8 cellular contexts compared by ENCODE assay signal in genomic region chr1:76867342-76868130, GRCh38. TPM values are rescaled to one million over a fixed set of nuclear protein-coding genes. Genes with fewer than 3 reads are reported as not detected.
DNase-seq lines count a peak whose midpoint lies in the region; ATAC-seq and TF ChIP-seq lines count a peak whose summit lies in the region.

ST6GALNAC5 (plus strand) TSS chr1:76867480.

- no peak within 1 kb of the TSS for H3K9ac ChIP-seq in PC-3 (ENCODE audit: low read length)

- intact Hi-C loops in PC-3 (cut with micrococcal nuclease) (loop anchor here (1.0 kb wide), 1 partner anchor 164 kb away; no protein-coding TSS in a partner anchor), dorsolateral prefrontal cortex (cut with DNase I) (no loop called here)

- WGBS in urinary bladder, result under 1% methylated on average over 50 of the region's 50 CpGs

- TF ChIP-seq CTCF in PC-3 (conservative IDR thresholded peaks at IDR 0.05; ENCODE audit: low read depth, low read length), result no peak
- TF ChIP-seq CTCF in dorsolateral prefrontal cortex (IDR thresholded peaks at IDR 0.05 in 54 of 56, conservative IDR thresholded peaks at IDR 0.05 in 2 of 56; ENCODE audit: low read depth in 1 of 56, partially characterized antibody in 56 of 56), result peak in 6 of 56 donors; percentile 4 to 29 (median 15)
- TF ChIP-seq CTCF in mesothelial cell of epicardium (IDR thresholded peaks at IDR 0.05; ENCODE audit: unreplicated experiment), result no peak

- H3K27me3 ChIP-seq in PC-3 (ENCODE audit: low read length) (peaks cover 70% of the 10 kb centered on the region), dorsolateral prefrontal cortex (peaks cover 0 to 8% (median 0%) of the 10 kb centered on the region in 45 donors)

- peak; percentile 82 for ATAC-seq in PC-3
- no peak for ATAC-seq in HG03439 (IDR thresholded peaks at IDR 0.05; ENCODE audit: unreplicated experiment)
- no peak for ATAC-seq in GM21786 (IDR thresholded peaks at IDR 0.05; ENCODE audit: unreplicated experiment)

- no peaks in the 10 kb centered on the region for H3K9me3 ChIP-seq in PC-3 (ENCODE audit: low read length)

- H3K27ac ChIP-seq in PC-3 (ENCODE audit: low read length), result no peak within 1 kb of the TSS
- peak within 1 kb of the TSS in 56 of 59 donors; percentile 25 to 87 (median 68) for H3K27ac ChIP-seq in dorsolateral prefrontal cortex
- no peak within 1 kb of the TSS for H3K27ac ChIP-seq in urinary bladder (ENCODE audit: low read depth)

- H3K36me3 ChIP-seq in PC-3 (ENCODE audit: low read depth, low read length) (no peaks in the 10 kb centered on the region), urinary bladder (ENCODE audit: insufficient read depth) (no peaks in the 10 kb centered on the region)

- CTCF ChIA-PET in PC-3 (lab: Charles Lee), result no interaction called here

- peak within 1 kb of the TSS; percentile 56 for H3K27ac Mint-ChIP-seq in mesothelial cell of epicardium

- H3K36me3 Mint-ChIP-seq in mesothelial cell of epicardium, result no peaks in the 10 kb centered on the region

- no TSS peak for BruUV-seq in PC-3 (replicated peaks; lab: Mats Ljungman, UMichigan)

- H3K79me2 ChIP-seq in PC-3 (ENCODE audit: low read length), result no peaks in the 10 kb centered on the region

- H3K4me1 Mint-ChIP-seq in mesothelial cell of epicardium, result peaks cover 37% of the 10 kb centered on the region

- H3K4me1 ChIP-seq in PC-3 (ENCODE audit: insufficient read depth, low read length) (peaks cover 11% of the 10 kb centered on the region), urinary bladder (ENCODE audit: insufficient read depth) (no peaks in the 10 kb centered on the region)

- peak within 1 kb of the TSS; percentile 89 for H3K4me3 Mint-ChIP-seq in mesothelial cell of epicardium

- no peaks in the 10 kb centered on the region for H3K9me2 ChIP-seq in PC-3 (replicated peaks; ENCODE audit: low read length)

- peaks cover 72% of the 10 kb centered on the region for H3K27me3 Mint-ChIP-seq in mesothelial cell of epicardium (ENCODE audit: low read depth)

- H3K9me3 Mint-ChIP-seq in mesothelial cell of epicardium, result no peaks in the 10 kb centered on the region

- peak within 1 kb of the TSS; percentile 78 for H3K4me3 ChIP-seq in PC-3 (ENCODE audit: low read length)
- peak within 1 kb of the TSS; percentile 53 to 83 (median 69) for H3K4me3 ChIP-seq in dorsolateral prefrontal cortex
- H3K4me3 ChIP-seq in urinary bladder (ENCODE audit: low read depth, low read length), result peak within 1 kb of the TSS; percentile 45

- peak; percentile 61 for DNase-seq in activated CD8-positive, alpha-beta memory T cell treated with anti-CD3 and anti-CD28 coated beads for 24 hours
- no peak for DNase-seq in activated CD8-positive, alpha-beta memory T cell treated with anti-CD3 and anti-CD28 coated beads, Interleukin-2, amount 50 U/mL, for 4 hours
- DNase-seq in PC-3 (peak; percentile 16), dorsolateral prefrontal cortex (peak; percentile 10 to 60 (median 52)), mesothelial cell of epicardium (ENCODE audit: low spot score in 2 of 2, unreplicated experiment in 2 of 2) (peak; percentile 19 to 56)

- H3F3A ChIP-seq in PC-3 (ENCODE audit: low read length, unreplicated experiment), result no peaks in the 10 kb centered on the region

- POLR2A ChIA-PET in PC-3 (lab: Charles Lee; ENCODE audit: unreplicated experiment), result no interaction called here

- H3K4me2 ChIP-seq in PC-3 (ENCODE audit: low read length), result peak within 1 kb of the TSS; percentile 99

- H2AFZ ChIP-seq in PC-3 (ENCODE audit: low read length), result peak within 1 kb of the TSS; percentile 99

- H4K20me1 ChIP-seq in PC-3 (ENCODE audit: low read length), result no peaks in the 10 kb centered on the region

RNA-seq across cellular contexts. Expression of gene ST6GALNAC5, which starts in this region (rescaled TPM):
- total RNA-seq in PC-3 (2014; rRNA removed) (0.36 and 1.2 TPM in 2 replicates), dorsolateral prefrontal cortex (10 to 100 TPM in 119 of 120 experiments, 1 to 10 TPM in 1; 9.2 to 78.8 (median 45.6) TPM), mesothelial cell of epicardium (16.7 to 18.6 TPM (median 16.8 TPM) in 3 replicates), urinary bladder (42.5 TPM)
- 10.9 TPM for polyA plus RNA-seq in urinary bladder

Comparison
In these comparisons a context has a peak if more than half of its experiments do, and no peak if none do; other contexts are left out.
1. H3K27ac ChIP-seq: peak in dorsolateral prefrontal cortex (56 of 59); none in PC-3 (single experiment) and urinary bladder (single experiment).
2. Peak in every context shown above with its lines, with median percentiles within 50 percentile points of each other: H3K4me3 ChIP-seq.